In genomic region chr3:119598410-119599098, GRCh38 we compare ENCODE assay signal across 13 cellular contexts. TPM values are rescaled to one million over a fixed set of nuclear protein-coding genes. Genes with fewer than 3 reads are reported as not detected.
A peak's percentile ranks its signal among the peaks of the same experiment; 100 is the strongest.
DNase-seq lines count a peak whose midpoint lies in the region; ATAC-seq and TF ChIP-seq lines count a peak whose summit lies in the region.
"Had no signal": no experiment of that assay in that cellular context is flagged by ENCODE, and none has a peak within 500 bp of the region (broad histone marks: within the 10 kb centered on the region; RNA-seq: fewer than 3 reads in every experiment).

No MANE protein-coding gene starts in this region.

- H3K27me3 ChIP-seq in heart right ventricle (no peaks in the 10 kb centered on the region), H7 (ENCODE audit: control insufficient read depth, insufficient read depth, low read length) (no peaks in the 10 kb centered on the region)
- H3K27me3 ChIP-seq: esophagus squamous epithelium, tibial artery had no signal

- H3K27me3 Mint-ChIP-seq in T-helper 17 cell, result peaks cover 14% of the 10 kb centered on the region

- 72 to 82% methylated on average over 1 of the region's 1 CpG for WGBS in heart right ventricle, 2 donors

- ATAC-seq in heart right ventricle, result no peak
- ATAC-seq in HG02642 (IDR thresholded peaks at IDR 0.05; ENCODE audit: poor library complexity, unreplicated experiment), result peak; percentile 50
- no peak for ATAC-seq in T-helper 17 cell

- H3K4me1 ChIP-seq in heart right ventricle, result peaks cover 6 to 77% (median 56%) of the 10 kb centered on the region in 9 donors
- H3K4me1 ChIP-seq: tibial artery had no signal

- no peak overlapping the region for H3K4me3 ChIP-seq in heart right ventricle
- H3K4me3 ChIP-seq in H7 (ENCODE audit: insufficient read depth, low read depth, low read length), result no peak overlapping the region
- H3K4me3 ChIP-seq: esophagus squamous epithelium, tibial artery had no signal

- no peak for TF ChIP-seq CTCF in heart right ventricle (IDR thresholded peaks at IDR 0.05)

- H3K27ac ChIP-seq in heart right ventricle, result peak overlapping the region in 9 of 10 donors; percentile 65 to 90 (median 77)
- H3K27ac ChIP-seq: KMS-11, tibial artery had no signal

- no peak overlapping the region for H3K4me3 Mint-ChIP-seq in T-helper 17 cell
- H3K4me3 Mint-ChIP-seq: mesothelial cell of epicardium had no signal

- peak overlapping the region; percentile 82 for H3K27ac Mint-ChIP-seq in T-helper 17 cell
- H3K27ac Mint-ChIP-seq: mesothelial cell of epicardium had no signal

- peaks cover 5% of the 10 kb centered on the region for H3K36me3 Mint-ChIP-seq in T-helper 17 cell (ENCODE audit: low read depth)
- H3K36me3 Mint-ChIP-seq: mesothelial cell of epicardium had no signal

- peaks cover 21% of the 10 kb centered on the region for H3K4me1 Mint-ChIP-seq in T-helper 17 cell

- intact Hi-C loops in heart right ventricle (cut with DNase I) (loop anchor here in 8 of 10 donors (5.0 to 10.0 kb wide), 6 partner anchors 34 to 84 kb away; partner anchors contain the start of gene COX17 (in 2 of the 8)), cardiac septum (cut with DNase I) (loop anchor here (5.0 kb wide), 1 partner anchor 84 kb away; no protein-coding TSS in a partner anchor)

- no peaks in the 10 kb centered on the region for H3K9me3 ChIP-seq in heart right ventricle
- H3K9me3 ChIP-seq in T-helper 17 cell (ENCODE audit: control insufficient read depth, low read length, poor library complexity, severe bottlenecking), result no peaks in the 10 kb centered on the region
- H3K9me3 ChIP-seq: esophagus squamous epithelium, tibial artery had no signal

- DNase-seq in heart right ventricle, result no peak
- DNase-seq in cardiac septum (ENCODE audit: low spot score), result no peak
- no peak for DNase-seq in T-helper 17 cell
- DNase-seq in DMS79 treated with DMSO at 0.1 percent for 48 hours (lab: John Stamatoyannopoulos, UW), result no peak
- DNase-seq in DMS 273 treated with DMSO at 0.1 percent for 48 hours (lab: John Stamatoyannopoulos, UW), result no peak
- no peak for DNase-seq in H7
- DNase-seq in HT-29 (ENCODE audit: low spot score), result no peak
- DNase-seq: amygdala, esophagus squamous epithelium, tibial artery had no signal

- H3K36me3 ChIP-seq in heart right ventricle (no peaks in the 10 kb centered on the region), H7 (replicated peaks; ENCODE audit: control insufficient read depth, insufficient read depth, low read length) (no peaks in the 10 kb centered on the region)
- H3K36me3 ChIP-seq: esophagus squamous epithelium, tibial artery had no signal

RNA-seq across cellular contexts. Expression of gene PLA1A, which starts 0.9 kb away (rescaled TPM):
- total RNA-seq in heart right ventricle, result 10 to 100 TPM in 1 of 10 donors, 1 to 10 TPM in 6, under 1 TPM in 3; 0.55 to 19.3 (median 1.9) TPM
- 1 to 10 TPM; 1.1 to 3.7 TPM for polyA plus RNA-seq in heart right ventricle
- total RNA-seq in cardiac septum, result 2.0 TPM
- under 1 TPM in 1 of 2 donors, not detected in 1; 0.45 TPM for total RNA-seq in T-helper 17 cell
- not detected in 2 replicates for total RNA-seq in H7 (2014; rRNA removed; shearing (Covaris generic))
- not detected in 2 replicates for total RNA-seq in HT-29 (2014; rRNA removed; shearing (Covaris generic))
- total RNA-seq: mesothelial cell of epicardium had no signal

RNA-seq across cellular contexts. Expression of gene ADPRH, which starts 19.3 kb away (rescaled TPM):
- total RNA-seq in heart right ventricle (10 to 100 TPM in 6 of 10 donors, 1 to 10 TPM in 4; 7.5 to 16.9 (median 12.6) TPM), cardiac septum (10.9 TPM), T-helper 17 cell (1 to 10 TPM; 3.6 to 3.7 TPM)
- 1 to 10 TPM; 5.6 to 7.9 TPM for polyA plus RNA-seq in heart right ventricle
- 0.96 and 2.9 TPM in 2 replicates for total RNA-seq in H7 (2014; rRNA removed; shearing (Covaris generic))
- 0.65 and 1.0 TPM in 2 replicates for total RNA-seq in HT-29 (2014; rRNA removed; shearing (Covaris generic))

RNA-seq across cellular contexts. Expression of gene CD80, which starts 39.1 kb away (rescaled TPM):
- 1 to 10 TPM in 1 of 10 donors, under 1 TPM in 4, not detected in 5; 0.12 to 1.6 (median 0.34) TPM for total RNA-seq in heart right ventricle
- under 1 TPM in 1 of 2 donors, not detected in 1; 0.01 TPM for polyA plus RNA-seq in heart right ventricle
- total RNA-seq in cardiac septum, result 0.46 TPM
- 10 to 100 TPM; 13.9 to 14.1 TPM for total RNA-seq in T-helper 17 cell
- total RNA-seq in H7 (2014; rRNA removed; shearing (Covaris generic)), result not detected in 2 replicates
- not detected in 2 replicates for total RNA-seq in HT-29 (2014; rRNA removed; shearing (Covaris generic))
- total RNA-seq: mesothelial cell of epicardium had no signal

Comparison
In these comparisons a context has a peak if more than half of its experiments do, and no peak if none do; other contexts are left out.
1. RNA of gene CD80, which starts 39.1 kb away (total RNA-seq): 13.9 to 14.1 TPM in T-helper 17 cell; 0.46 TPM in cardiac septum (single experiment), 0.12 to 1.6 TPM in heart right ventricle, not detected in H7 and not detected in HT-29; every median in the first group is over 4 times any median in the second.